Comparison of ENCODE assay signal across 19 cellular contexts in the genomic region with DNA sequence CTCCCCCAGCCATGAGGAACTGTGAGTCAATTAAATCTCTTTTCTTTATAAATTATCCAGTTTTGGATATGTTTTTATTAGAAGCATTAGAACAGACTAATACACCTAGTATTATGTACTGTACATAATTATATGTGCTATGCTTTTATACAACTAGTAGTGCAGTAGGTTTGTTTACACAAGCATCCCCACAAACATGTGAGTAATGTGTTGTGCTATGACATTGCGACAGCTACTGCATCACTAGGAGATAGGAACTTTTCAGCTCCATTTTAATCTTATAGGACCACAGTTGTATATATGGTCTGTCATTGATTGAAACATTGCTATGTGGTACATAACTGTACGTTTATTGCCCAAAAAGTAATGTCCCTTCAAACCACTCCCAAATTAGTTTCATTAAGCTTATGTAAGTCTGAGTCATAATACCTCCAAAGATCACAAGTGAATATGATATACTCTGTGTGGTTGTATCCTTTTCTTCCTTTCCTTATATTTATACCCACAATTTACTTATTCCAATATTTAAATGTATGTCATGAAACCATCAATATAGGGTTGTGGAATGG.
DNase-seq lines count a peak whose midpoint lies in the region; ATAC-seq and TF ChIP-seq lines count a peak whose summit lies in the region.
"Had no signal": no experiment of that assay in that cellular context is flagged by ENCODE, and none has a peak within 500 bp of the region (broad histone marks: within the 10 kb centered on the region; RNA-seq: fewer than 3 reads in every experiment).

No MANE protein-coding gene starts in this region.

- no peak overlapping the region for H3K14ac ChIP-seq in IMR-90 (replicated peaks; ENCODE audit: low read depth, low read length)
- H3K14ac ChIP-seq in mesenchymal stem cell (ENCODE audit: low read length in 2 of 2): no peak overlapping the region

- DNase-seq in IMR-90 (peak; percentile 2), RWPE2 (ENCODE audit: low spot score) (no peak), epithelial cell of esophagus (ENCODE audit: low read depth) (peak; percentile 70), mesenchymal stem cell (peak; percentile 83), left ventricle myocardium superior (no peak), hypothalamus (lab: John Stamatoyannopoulos, UW) (no peak)
- DNase-seq: BE2C; DND-41; GOT3; MV-4-11; NCI-H1105 treated with DMSO at 0.1 percent for 48 hours; NCI-H2029 treated with DMSO at 0.1 percent for 48 hours; NCI-H226; NCI-H524; NCI-H774; NK-92 treated with Interleukin-12 subunit alpha and Interleukin-12 subunit beta, amount 100 ng/mL, for 24 hours; Peyer's patch; SJCRH30 had no signal

- H3K4me1 ChIP-seq in IMR-90 (ENCODE audit: control insufficient read depth, insufficient read depth, low read length) (no peaks in the 10 kb centered on the region), RWPE2 (ENCODE audit: insufficient read depth, poor library complexity, severe bottlenecking) (no peaks in the 10 kb centered on the region), mesenchymal stem cell (ENCODE audit: control insufficient read depth, insufficient read depth, low read depth, low read length) (no peaks in the 10 kb centered on the region)
- H3K4me1 ChIP-seq: BE2C, Peyer's patch, SJCRH30 had no signal

- H3K4ac ChIP-seq in IMR-90 (ENCODE audit: low read depth, low read length): no peak overlapping the region
- no peak overlapping the region for H3K4ac ChIP-seq in mesenchymal stem cell (ENCODE audit: low read depth in 1 of 2, low read length in 2 of 2)

- CTCF ChIA-PET in IMR-90 (lab: Yijun Ruan, JAX): no interaction called here

- TF ChIP-seq CTCF in IMR-90 (conservative IDR thresholded peaks at IDR 0.05; ENCODE audit: low read depth, low read length) (no peak), RWPE2 (IDR thresholded peaks at IDR 0.05; ENCODE audit: poor library complexity, severe bottlenecking) (no peak), epithelial cell of esophagus (IDR thresholded peaks at IDR 0.05; ENCODE audit: insufficient read depth, low read depth, low read length, missing control alignments) (no peak)

- H3K4me3 ChIP-seq in IMR-90 (ENCODE audit: insufficient read depth, low read depth, low read length): no peak overlapping the region
- H3K4me3 ChIP-seq in RWPE2 (ENCODE audit: severe bottlenecking): no peak overlapping the region
- H3K4me3 ChIP-seq in epithelial cell of esophagus (ENCODE audit: low read length): no peak overlapping the region
- H3K4me3 ChIP-seq in mesenchymal stem cell (ENCODE audit: insufficient read depth in 1 of 2, low read depth in 1 of 2, low read length in 2 of 2): no peak overlapping the region
- H3K4me3 ChIP-seq: Peyer's patch, SJCRH30 had no signal

- H3K36me3 ChIP-seq in IMR-90 (ENCODE audit: control insufficient read depth, insufficient read depth, low read length): no peaks in the 10 kb centered on the region
- H3K36me3 ChIP-seq in RWPE2 (ENCODE audit: low read depth): no peaks in the 10 kb centered on the region
- no peaks in the 10 kb centered on the region for H3K36me3 ChIP-seq in mesenchymal stem cell (ENCODE audit: control insufficient read depth in 1 of 2, insufficient read depth in 2 of 2, low read depth in 1 of 2, low read length in 2 of 2)
- H3K36me3 ChIP-seq: BE2C, Peyer's patch, SJCRH30 had no signal

- H4K20me1 ChIP-seq in IMR-90 (ENCODE audit: insufficient read depth, low read length): no peaks in the 10 kb centered on the region

- H4K8ac ChIP-seq in IMR-90 (ENCODE audit: low read depth in 2 of 2, low read length in 2 of 2): no peak overlapping the region
- no peak overlapping the region for H4K8ac ChIP-seq in mesenchymal stem cell (ENCODE audit: low read length)

- no peak overlapping the region for H2BK20ac ChIP-seq in IMR-90 (ENCODE audit: low read depth, low read length)

- POLR2A ChIA-PET in IMR-90 (lab: Charles Lee; ENCODE audit: unreplicated experiment): no interaction called here

- no peak overlapping the region for H2BK12ac ChIP-seq in mesenchymal stem cell (ENCODE audit: low read length in 2 of 2)

- H2BK5ac ChIP-seq in IMR-90 (ENCODE audit: low read depth, low read length, poor library complexity, severe bottlenecking) (no peak overlapping the region), mesenchymal stem cell (ENCODE audit: low read depth, low read length, poor library complexity, severe bottlenecking) (no peak overlapping the region)

- H3K79me1 ChIP-seq in IMR-90 (ENCODE audit: low read depth in 1 of 2, low read length in 2 of 2) (no peaks in the 10 kb centered on the region), mesenchymal stem cell (replicated peaks; ENCODE audit: low read length, poor library complexity, severe bottlenecking) (no peaks in the 10 kb centered on the region)

- in situ Hi-C loops in IMR-90 (cut with MboI; ENCODE audit: low sequenced_read_pairs): no loop called here

- H2BK120ac ChIP-seq in IMR-90 (ENCODE audit: low read depth, low read length) (no peak overlapping the region), mesenchymal stem cell (ENCODE audit: low read depth, low read length) (no peak overlapping the region)

- no peak for TF ChIP-seq POLR2A in IMR-90 (IDR thresholded peaks at IDR 0.05; ENCODE audit: low read depth, low read length)

- H3K9ac ChIP-seq in IMR-90 (ENCODE audit: low read depth, low read length): no peak overlapping the region
- no peak overlapping the region for H3K9ac ChIP-seq in mesenchymal stem cell (ENCODE audit: low read length)

- H3K27me3 ChIP-seq in IMR-90 (ENCODE audit: control insufficient read depth, insufficient read depth, low read length) (no peaks in the 10 kb centered on the region), RWPE2 (ENCODE audit: insufficient read depth, poor library complexity, severe bottlenecking) (no peaks in the 10 kb centered on the region), mesenchymal stem cell (ENCODE audit: control insufficient read depth in 1 of 2, insufficient read depth in 1 of 2, low read length in 2 of 2) (no peaks in the 10 kb centered on the region)
- H3K27me3 ChIP-seq: BE2C, Peyer's patch, SJCRH30 had no signal

- H2AK5ac ChIP-seq in IMR-90 (ENCODE audit: low read depth, low read length) (no peak overlapping the region), mesenchymal stem cell (ENCODE audit: low read length, severe bottlenecking) (no peak overlapping the region)

- H3K9me1 ChIP-seq in IMR-90 (ENCODE audit: insufficient read depth, low read length): no peaks in the 10 kb centered on the region

- H4K5ac ChIP-seq in IMR-90 (ENCODE audit: low read depth, low read length): no peak overlapping the region

- BruUV-seq in IMR-90 (replicated peaks; lab: Mats Ljungman, UMichigan): no TSS peak

- H3K27ac ChIP-seq in IMR-90 (ENCODE audit: insufficient read depth, low read length): no peak overlapping the region
- H3K27ac ChIP-seq in RWPE2 (ENCODE audit: poor library complexity, severe bottlenecking): no peak overlapping the region
- no peak overlapping the region for H3K27ac ChIP-seq in mesenchymal stem cell (ENCODE audit: low read length, poor library complexity, severe bottlenecking)
- H3K27ac ChIP-seq: Peyer's patch, SJCRH30 had no signal

- H3K9me3 ChIP-seq in IMR-90 (ENCODE audit: control insufficient read depth, insufficient read depth, low read length) (peaks cover 3% of the 10 kb centered on the region; the same call in 1 of the 2 replicates), RWPE2 (ENCODE audit: severe bottlenecking) (no peaks in the 10 kb centered on the region), mesenchymal stem cell (ENCODE audit: control insufficient read depth, low read length) (no peaks in the 10 kb centered on the region)
- H3K9me3 ChIP-seq: BE2C, Peyer's patch had no signal

- no peak overlapping the region for H3K56ac ChIP-seq in IMR-90 (ENCODE audit: extremely low read depth, insufficient read depth, low read length)

- ATAC-seq in IMR-90 (ENCODE audit: low read depth): peak; percentile 54
- peak; percentile 55; the same call in 1 of the 3 replicates for ATAC-seq in RWPE2 (ENCODE audit: low read depth)
- ATAC-seq in left ventricle myocardium superior: no peak
- ATAC-seq in HG03571 (IDR thresholded peaks at IDR 0.05; ENCODE audit: unreplicated experiment): no peak

- dilution Hi-C loops in IMR-90 (cut with HindIII; ENCODE audit: low sequenced_read_pairs, unreplicated experiment): no loop called here

- H4K91ac ChIP-seq in IMR-90 (ENCODE audit: insufficient read depth, low read depth, low read length) (no peak overlapping the region), mesenchymal stem cell (ENCODE audit: low read length) (no peak overlapping the region)

- H2BK15ac ChIP-seq in IMR-90 (ENCODE audit: low read depth, low read length) (no peak overlapping the region), mesenchymal stem cell (ENCODE audit: low read depth, poor library complexity, severe bottlenecking) (no peak overlapping the region)

- WGBS in IMR-90 (ENCODE audit: extremely low coverage in 2 of 2, insufficient read length in 1 of 2), 2 experiments: no CpG with 5 or more reads among the region's 2 CpGs
- no CpG with 5 or more reads among the region's 2 CpGs for WGBS in mesenchymal stem cell

- H3K23ac ChIP-seq in IMR-90 (ENCODE audit: low read depth, low read length) (no peak overlapping the region), mesenchymal stem cell (ENCODE audit: low read length in 2 of 2) (no peak overlapping the region)

- H3K18ac ChIP-seq in IMR-90 (ENCODE audit: low read depth, low read length): no peak overlapping the region
- H3K18ac ChIP-seq in mesenchymal stem cell (ENCODE audit: low read depth in 1 of 2, low read length in 2 of 2): no peak overlapping the region

- H2AFZ ChIP-seq in IMR-90 (replicated peaks; ENCODE audit: low read length, poor library complexity) (no peak overlapping the region), mesenchymal stem cell (ENCODE audit: low read depth, low read length) (no peak overlapping the region)

- intact Hi-C loops in IMR-90 (cut with micrococcal nuclease): no loop called here
- intact Hi-C loops in left ventricle myocardium superior (cut with micrococcal nuclease): no loop called here

- H3K4me2 ChIP-seq in IMR-90 (ENCODE audit: low read depth, low read length): no peak overlapping the region
- H3K4me2 ChIP-seq in mesenchymal stem cell (ENCODE audit: low read length, poor library complexity, severe bottlenecking): no peak overlapping the region

- no peak overlapping the region for H2AK9ac ChIP-seq in IMR-90 (replicated peaks; ENCODE audit: low read depth, low read length, poor library complexity)

- no peak for TF ChIP-seq RAD21 in IMR-90 (IDR thresholded peaks at IDR 0.05; ENCODE audit: low read length)

TF ChIP-seq in IMR-90, 13 proteins besides CTCF, POLR2A, EP300 and RAD21:
- TF ChIP-seq CEBPB (IDR thresholded peaks at IDR 0.05; ENCODE audit: low read depth, low read length) (0 out of 2 replicates have a peak, but pooled peaks have one; percentile 22), RFX5 (IDR thresholded peaks at IDR 0.05; ENCODE audit: low read depth, low read length) (no peak)

Comparison
In these comparisons a context has a peak if more than half of its experiments do, and no peak if none do; other contexts are left out.
1. ATAC-seq: peak in IMR-90 (single experiment) and RWPE2 (single experiment); none in left ventricle myocardium superior (single experiment) and HG03571 (single experiment).
2. DNase-seq: peak in IMR-90 (single experiment), epithelial cell of esophagus (single experiment) and mesenchymal stem cell (single experiment); none in RWPE2 (single experiment), left ventricle myocardium superior (single experiment) and hypothalamus (0 of 51).